Comparison of ENCODE assay signal across 16 cellular contexts in genomic region chr4:164512124-164512523, GRCh38.
"Had no signal": no experiment of that assay in that cellular context is flagged by ENCODE, and none has a peak within 500 bp of the region (broad histone marks: within the 10 kb centered on the region; RNA-seq: fewer than 3 reads in every experiment).

No MANE protein-coding gene starts in this region.

- H3K4me1 Mint-ChIP-seq: activated naive CD4-positive, alpha-beta T cell treated with anti-CD3 and anti-CD28 coated beads, Interleukin-2, amount 10 ng/mL, durations not matched to agents 7 days and 5 days; stimulated activated naive CD8-positive, alpha-beta T cell treated with anti-CD3 and anti-CD28 coated beads, Interleukin-15, amount 100 ng/mL, for 72 hours; WTC11 had no signal

- H3K4me1 ChIP-seq: testis, upper lobe of right lung had no signal

- ATAC-seq: left colon; stimulated activated naive CD8-positive, alpha-beta T cell treated with anti-CD3 and anti-CD28 coated beads, Interleukin-15, amount 100 ng/mL, for 72 hours; upper lobe of right lung; WTC11 had no signal

- H3K27me3 Mint-ChIP-seq: activated naive CD4-positive, alpha-beta T cell treated with anti-CD3 and anti-CD28 coated beads, Interleukin-2, amount 10 ng/mL, durations not matched to agents 7 days and 5 days; stimulated activated naive CD8-positive, alpha-beta T cell treated with anti-CD3 and anti-CD28 coated beads, Interleukin-15, amount 100 ng/mL, for 72 hours had no signal

- H3K9me3 ChIP-seq: esophagus squamous epithelium, testis, upper lobe of right lung had no signal

- DNase-seq: activated CD4-positive, alpha-beta T cell treated with anti-CD3 and anti-CD28 coated beads for 48 hours; activated naive CD4-positive, alpha-beta T cell treated with anti-CD3 and anti-CD28 coated beads, Interleukin-2, amount 10 ng/mL, durations not matched to agents 7 days and 5 days; esophagus squamous epithelium; foreskin fibroblast; glutamatergic neuron; left colon; midbrain; retina; stimulated activated CD4-positive, alpha-beta T cell treated with anti-CD3 and anti-CD28 coated beads, Interleukin-15, amount 100 ng/mL, for 24 hours; stimulated activated CD4-positive, alpha-beta T cell treated with anti-CD3 and anti-CD28 coated beads, Interleukin-4, amount 100 ng/mL, for 24 hours; stimulated activated naive CD8-positive, alpha-beta T cell treated with anti-CD3 and anti-CD28 coated beads, Interleukin-15, amount 100 ng/mL, for 72 hours; testis; upper lobe of right lung had no signal

- H3K4me3 Mint-ChIP-seq: activated naive CD4-positive, alpha-beta T cell treated with anti-CD3 and anti-CD28 coated beads, Interleukin-2, amount 10 ng/mL, durations not matched to agents 7 days and 5 days; stimulated activated naive CD8-positive, alpha-beta T cell treated with anti-CD3 and anti-CD28 coated beads, Interleukin-15, amount 100 ng/mL, for 72 hours; WTC11 had no signal

- H3K27ac ChIP-seq: cardiac muscle cell, esophagus squamous epithelium, testis, upper lobe of right lung had no signal

- H3K36me3 ChIP-seq: cardiac muscle cell, esophagus squamous epithelium, upper lobe of right lung had no signal

- H3K27me3 ChIP-seq: cardiac muscle cell, esophagus squamous epithelium, testis, upper lobe of right lung had no signal

- H3K36me3 Mint-ChIP-seq: activated naive CD4-positive, alpha-beta T cell treated with anti-CD3 and anti-CD28 coated beads, Interleukin-2, amount 10 ng/mL, durations not matched to agents 7 days and 5 days; WTC11 had no signal

- H3K27ac Mint-ChIP-seq: activated naive CD4-positive, alpha-beta T cell treated with anti-CD3 and anti-CD28 coated beads, Interleukin-2, amount 10 ng/mL, durations not matched to agents 7 days and 5 days; stimulated activated naive CD8-positive, alpha-beta T cell treated with anti-CD3 and anti-CD28 coated beads, Interleukin-15, amount 100 ng/mL, for 72 hours; WTC11 had no signal

- H3K4me3 ChIP-seq: cardiac muscle cell, esophagus squamous epithelium, lung, testis, upper lobe of right lung had no signal
